In genomic region chr1:204102719-204103118, GRCh38 we compare ENCODE assay signal across 10 cellular contexts. TPM values are rescaled to one million over a fixed set of nuclear protein-coding genes. Genes with fewer than 3 reads are reported as not detected.
A peak's percentile ranks its signal among the peaks of the same experiment; 100 is the strongest.
DNase-seq lines count a peak whose midpoint lies in the region; ATAC-seq and TF ChIP-seq lines count a peak whose summit lies in the region.
"Had no signal": no experiment of that assay in that cellular context is flagged by ENCODE, and none has a peak within 500 bp of the region (broad histone marks: within the 10 kb centered on the region; RNA-seq: fewer than 3 reads in every experiment).

No MANE protein-coding gene starts in this region.

- H3K36me3 ChIP-seq in CD4-positive, CD25-positive, alpha-beta regulatory T cell (ENCODE audit: control insufficient read depth, insufficient read depth, low read length), result no peaks in the 10 kb centered on the region
- no peaks in the 10 kb centered on the region for H3K36me3 ChIP-seq in mucosa of descending colon (ENCODE audit: low read depth)

- peak in 1 of 3 donors; percentile 29 for DNase-seq in CD4-positive, CD25-positive, alpha-beta regulatory T cell
- peak; percentile 73 for DNase-seq in LoVo (ENCODE audit: low spot score)
- no peak for DNase-seq in mucosa of descending colon
- DNase-seq in erythroblast (lab: John Stamatoyannopoulos, UW), result no peak
- DNase-seq in globus pallidus (ENCODE audit: low spot score), result no peak
- no peak for DNase-seq in SIG-M5 (lab: John Stamatoyannopoulos, UW)
- DNase-seq: DND-41 had no signal

- no peaks in the 10 kb centered on the region for H3K27me3 ChIP-seq in CD4-positive, CD25-positive, alpha-beta regulatory T cell (ENCODE audit: control insufficient read depth, insufficient read depth, low read length)

- no peaks in the 10 kb centered on the region for H3K36me3 Mint-ChIP-seq in CD4-positive, CD25-positive, alpha-beta regulatory T cell
- H3K36me3 Mint-ChIP-seq in activated naive CD8-positive, alpha-beta T cell, result no peaks in the 10 kb centered on the region
- H3K36me3 Mint-ChIP-seq: activated naive CD4-positive, alpha-beta T cell treated with anti-CD3 and anti-CD28 coated beads, Interleukin-2, amount 50 U/mL, for 24 hours had no signal

- H3K4me3 ChIP-seq in CD4-positive, CD25-positive, alpha-beta regulatory T cell (ENCODE audit: low read depth, low read length), result no peak overlapping the region
- H3K4me3 ChIP-seq in mucosa of descending colon, result no peak overlapping the region

- intact Hi-C loops in mucosa of descending colon (cut with DNase I, micrococcal nuclease), result no loop called here

- ATAC-seq in CD4-positive, CD25-positive, alpha-beta regulatory T cell (ENCODE audit: low read depth in 2 of 2), result no peak
- ATAC-seq in mucosa of descending colon, result peak; percentile 68
- no peak for ATAC-seq in HG03520 (IDR thresholded peaks at IDR 0.05; ENCODE audit: unreplicated experiment)

- no peak for TF ChIP-seq POLR2A in erythroblast (IDR thresholded peaks at IDR 0.05; ENCODE audit: low read length)

- H3K4me1 Mint-ChIP-seq in CD4-positive, CD25-positive, alpha-beta regulatory T cell, result peaks cover 5 to 24% (median 16%) of the 10 kb centered on the region in 4 donors
- peaks cover 30% of the 10 kb centered on the region for H3K4me1 Mint-ChIP-seq in activated naive CD8-positive, alpha-beta T cell (ENCODE audit: low read depth)

- H3K4me3 Mint-ChIP-seq in CD4-positive, CD25-positive, alpha-beta regulatory T cell, result peak overlapping the region in 1 of 4 donors; percentile 66
- H3K4me3 Mint-ChIP-seq in activated naive CD8-positive, alpha-beta T cell, result peak overlapping the region; percentile 52
- H3K4me3 Mint-ChIP-seq: activated naive CD4-positive, alpha-beta T cell treated with anti-CD3 and anti-CD28 coated beads, Interleukin-2, amount 50 U/mL, for 24 hours had no signal

- H3K27me3 Mint-ChIP-seq in CD4-positive, CD25-positive, alpha-beta regulatory T cell, result peaks cover 21% of the 10 kb centered on the region
- no peaks in the 10 kb centered on the region for H3K27me3 Mint-ChIP-seq in activated naive CD8-positive, alpha-beta T cell
- H3K27me3 Mint-ChIP-seq: activated naive CD4-positive, alpha-beta T cell treated with anti-CD3 and anti-CD28 coated beads, Interleukin-2, amount 50 U/mL, for 24 hours had no signal

- H3K4me1 ChIP-seq in CD4-positive, CD25-positive, alpha-beta regulatory T cell (ENCODE audit: control insufficient read depth, insufficient read depth, low read length, poor library complexity, severe bottlenecking), result peaks cover 23% of the 10 kb centered on the region
- peaks cover 25% of the 10 kb centered on the region for H3K4me1 ChIP-seq in mucosa of descending colon (ENCODE audit: low read depth)

- H3K9me3 ChIP-seq in CD4-positive, CD25-positive, alpha-beta regulatory T cell (ENCODE audit: control insufficient read depth in 2 of 2, low read length in 2 of 2), result no peaks in the 10 kb centered on the region
- H3K9me3 ChIP-seq in mucosa of descending colon, result no peaks in the 10 kb centered on the region

- peak overlapping the region in 2 of 3 donors; percentile 18 to 39 for H3K27ac Mint-ChIP-seq in CD4-positive, CD25-positive, alpha-beta regulatory T cell
- peak overlapping the region; percentile 54 for H3K27ac Mint-ChIP-seq in activated naive CD8-positive, alpha-beta T cell
- H3K27ac Mint-ChIP-seq: activated naive CD4-positive, alpha-beta T cell treated with anti-CD3 and anti-CD28 coated beads, Interleukin-2, amount 50 U/mL, for 24 hours had no signal

- no peaks in the 10 kb centered on the region for H3K9me3 Mint-ChIP-seq in CD4-positive, CD25-positive, alpha-beta regulatory T cell
- no peaks in the 10 kb centered on the region for H3K9me3 Mint-ChIP-seq in activated naive CD8-positive, alpha-beta T cell (ENCODE audit: low read depth)
- H3K9me3 Mint-ChIP-seq: activated naive CD4-positive, alpha-beta T cell treated with anti-CD3 and anti-CD28 coated beads, Interleukin-2, amount 50 U/mL, for 24 hours had no signal

- no peak overlapping the region for H3K27ac ChIP-seq in CD4-positive, CD25-positive, alpha-beta regulatory T cell (ENCODE audit: insufficient read depth, low read length, poor library complexity, severe bottlenecking)

- no peak for TF ChIP-seq CTCF in mucosa of descending colon (IDR thresholded peaks at IDR 0.05)

RNA-seq across cellular contexts. Expression of gene SOX13, which starts 29.8 kb away (rescaled TPM):
- 0.47 TPM for total RNA-seq in CD4-positive, CD25-positive, alpha-beta regulatory T cell
- polyA plus RNA-seq in CD4-positive, CD25-positive, alpha-beta regulatory T cell, result not detected
- 10 to 100 TPM; 39.8 to 69.2 (median 40.7) TPM for total RNA-seq in mucosa of descending colon

RNA-seq across cellular contexts. Expression of gene ETNK2, which starts 49.1 kb away (rescaled TPM):
- total RNA-seq in CD4-positive, CD25-positive, alpha-beta regulatory T cell, result 3.0 TPM
- 1 to 10 TPM in 2 of 4 donors, under 1 TPM in 2; 0.55 to 1.7 (median 1.1) TPM for polyA plus RNA-seq in CD4-positive, CD25-positive, alpha-beta regulatory T cell
- 1 to 10 TPM in 2 of 3 donors, under 1 TPM in 1; 0.20 to 6.8 (median 2.1) TPM for total RNA-seq in mucosa of descending colon

Comparison
In these comparisons a context has a peak if more than half of its experiments do, and no peak if none do; other contexts are left out.
1. RNA of gene SOX13, which starts 29.8 kb away (total RNA-seq): 39.8 to 69.2 TPM in mucosa of descending colon; 0.47 TPM in CD4-positive, CD25-positive, alpha-beta regulatory T cell (single experiment); every median in the first group is over 10 times any median in the second.